Comparison of ENCODE assay signal across 8 cellular contexts in genomic region chr12:82686223-82687019, GRCh38. TPM values are rescaled to one million over a fixed set of nuclear protein-coding genes. Genes with fewer than 3 reads are reported as not detected.
A peak's percentile ranks its signal among the peaks of the same experiment; 100 is the strongest.
DNase-seq lines count a peak whose midpoint lies in the region; ATAC-seq, FAIRE-seq and TF ChIP-seq lines count a peak whose summit lies in the region.

TMTC2 (plus strand) TSS chr12:82686906.

- ATAC-seq in GM21528 (IDR thresholded peaks at IDR 0.05; ENCODE audit: low FRiP score, unreplicated experiment): peak; percentile 93

- H3K36me3 ChIP-seq in mucosa of rectum (ENCODE audit: control insufficient read depth in 2 of 2, insufficient read depth in 2 of 2, low read length in 2 of 2): no peaks in the 10 kb centered on the region

- H3K27me3 ChIP-seq in mucosa of rectum (ENCODE audit: control insufficient read depth in 2 of 2, insufficient read depth in 2 of 2, low read length in 2 of 2): no peaks in the 10 kb centered on the region

- H3K9ac ChIP-seq in mucosa of rectum (ENCODE audit: low read depth in 1 of 2, low read length in 2 of 2): peak within 1 kb of the TSS; percentile 87 to 90

- H3K27ac ChIP-seq in mucosa of rectum (ENCODE audit: low read depth in 2 of 2, low read length in 2 of 2): peak within 1 kb of the TSS; percentile 95 to 97

- DNase-seq in D721Med (ENCODE audit: insufficient read length, low spot score): peak; percentile 57
- peak; percentile 91 for DNase-seq in HuH-7 (ENCODE audit: low spot score)
- peak; percentile 39 for DNase-seq in OCI-M2 (lab: John Stamatoyannopoulos, UW; ENCODE audit: unreplicated experiment)
- DNase-seq in activated T-cell treated with anti-CD3 and anti-CD28 coated beads, Interleukin-2, amount 50 U/mL, for 1 hour: peak; percentile 90
- DNase-seq in epithelial cell of proximal tubule (ENCODE audit: low read depth): peak; percentile 58
- peak; percentile 86 for DNase-seq in stimulated activated CD8-positive, alpha-beta memory T cell treated with anti-CD3 and anti-CD28 coated beads, Interleukin-4, amount 100 ng/mL, for 24 hours (ENCODE audit: low read depth)

- FAIRE-seq in D721Med (lab: Jason Lieb, UNC): no peak

- TF ChIP-seq CTCF in D721Med (IDR thresholded peaks at IDR 0.05; ENCODE audit: insufficient read depth, missing control alignments): no peak
- TF ChIP-seq CTCF in epithelial cell of proximal tubule (conservative IDR thresholded peaks at IDR 0.05; ENCODE audit: low read depth, low read length): no peak

- no peaks in the 10 kb centered on the region for H3K9me3 ChIP-seq in mucosa of rectum (ENCODE audit: control insufficient read depth in 2 of 2, low read length in 2 of 2)

- H3K4me1 ChIP-seq in mucosa of rectum (ENCODE audit: control insufficient read depth in 2 of 2, insufficient read depth in 2 of 2, low read length in 2 of 2): peaks cover 9 to 22% of the 10 kb centered on the region in 2 donors

- H3K4me3 ChIP-seq in epithelial cell of proximal tubule (ENCODE audit: low read depth, low read length) (peak within 1 kb of the TSS; percentile 84), mucosa of rectum (ENCODE audit: low read length in 2 of 2) (peak within 1 kb of the TSS; percentile 98)

RNA-seq across cellular contexts. Expression of gene TMTC2, which starts in this region (rescaled TPM):
- total RNA-seq in epithelial cell of proximal tubule: 2.1 and 3.6 TPM in 2 replicates

Comparison
In these comparisons a context has a peak if more than half of its experiments do, and no peak if none do; other contexts are left out.
1. Peak in every context shown above with its lines: DNase-seq, ATAC-seq, H3K4me3 ChIP-seq and H3K27ac ChIP-seq.
2. DNase-seq: peak in every context shown above with its lines; median percentile 91 in HuH-7; 90 in activated T-cell treated with anti-CD3 and anti-CD28 coated beads, Interleukin-2, amount 50 U/mL, for 1 hour; 86 in stimulated activated CD8-positive, alpha-beta memory T cell treated with anti-CD3 and anti-CD28 coated beads, Interleukin-4, amount 100 ng/mL, for 24 hours; 58 in epithelial cell of proximal tubule; 57 in D721Med; 39 in OCI-M2.